8 cellular contexts compared by ENCODE assay signal in the genomic region with DNA sequence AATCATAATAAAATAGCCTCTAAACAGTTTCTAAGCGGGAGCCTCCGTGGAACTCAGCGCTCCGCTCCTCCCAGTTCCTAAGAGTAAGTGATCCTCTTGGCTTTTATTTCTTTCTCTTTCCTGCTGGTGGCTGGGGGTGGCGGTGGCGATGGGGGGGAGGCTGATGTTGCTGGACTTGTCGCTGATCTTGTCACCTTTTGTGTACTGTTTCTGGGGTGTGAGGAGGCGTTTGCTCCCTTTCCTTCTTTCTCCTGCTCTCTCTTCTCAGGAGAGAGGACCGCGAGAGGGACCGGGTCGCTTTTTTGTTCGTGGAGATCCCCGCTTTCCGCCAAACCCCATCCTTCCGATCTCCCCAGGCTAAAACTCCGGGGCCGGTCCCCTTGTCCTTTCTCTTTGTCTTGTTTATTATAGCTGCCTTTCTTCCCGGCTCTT. TPM values are rescaled to one million over a fixed set of nuclear protein-coding genes. Genes with fewer than 3 reads are reported as not detected.
DNase-seq lines count a peak whose midpoint lies in the region; ATAC-seq, FAIRE-seq and TF ChIP-seq lines count a peak whose summit lies in the region.

No MANE protein-coding gene starts in this region.

- intact Hi-C loops in activated T-helper 1 cell treated with anti-CD3 and anti-CD28 coated beads, Interleukin-12 subunit alpha, Interleukin-12 subunit beta, Interleukin-2, Interleukin-4 antibody, amounts not matched to agents 30 ng/mL and 10 ng/mL and 1 ng/mL, durations not matched to agents 14 hours and 24 hours and 36 hours (cut with micrococcal nuclease): loop anchor here (2.0 kb wide), 1 partner anchor 340 kb away; no protein-coding TSS in a partner anchor

- no peak overlapping the region for H3K27ac Mint-ChIP-seq in GM23338
- peak overlapping the region; percentile 45 for H3K27ac Mint-ChIP-seq in activated T-helper 1 cell treated with anti-CD3 and anti-CD28 coated beads, Interleukin-12 subunit alpha, Interleukin-12 subunit beta, Interleukin-2, Interleukin-4 antibody, amounts not matched to agents 30 ng/mL and 10 ng/mL and 1 ng/mL, durations not matched to agents 14 hours and 24 hours and 36 hours

- no peaks in the 10 kb centered on the region for H3K36me3 Mint-ChIP-seq in GM23338 (ENCODE audit: low read depth)
- peaks cover 3% of the 10 kb centered on the region for H3K36me3 Mint-ChIP-seq in activated T-helper 1 cell treated with anti-CD3 and anti-CD28 coated beads, Interleukin-12 subunit alpha, Interleukin-12 subunit beta, Interleukin-2, Interleukin-4 antibody, amounts not matched to agents 30 ng/mL and 10 ng/mL and 1 ng/mL, durations not matched to agents 14 hours and 24 hours and 36 hours (ENCODE audit: low read depth)

- H3K9me3 ChIP-seq in A549: no peaks in the 10 kb centered on the region; the same call in 2 of the 3 replicates
- no peaks in the 10 kb centered on the region for H3K9me3 ChIP-seq in right atrium auricular region
- no peaks in the 10 kb centered on the region for H3K9me3 ChIP-seq in skeletal muscle satellite cell (replicated peaks; ENCODE audit: low read length)

- POLR2A ChIA-PET in A549 (lab: Yijun Ruan, JAX): no interaction called here

- FAIRE-seq in A549 (lab: Jason Lieb, UNC): no peak
- no peak for FAIRE-seq in RCC 7860 (lab: Jason Lieb, UNC)

- H3K4me1 ChIP-seq in A549: 0 out of 3 replicates have a peak, but pooled peaks cover 3% of the 10 kb centered on the region
- peaks cover 45% of the 10 kb centered on the region for H3K4me1 ChIP-seq in GM23338 (ENCODE audit: insufficient read depth)
- H3K4me1 ChIP-seq in right atrium auricular region: peaks cover 0 to 37% of the 10 kb centered on the region in 2 donors
- H3K4me1 ChIP-seq in skeletal muscle satellite cell (ENCODE audit: control insufficient read depth, insufficient read depth, low read length): peaks cover 11% of the 10 kb centered on the region

- no peak for DNase-seq in A549 (ENCODE audit: low read depth in 1 of 2, low spot score in 1 of 2)
- DNase-seq in GM23338 (ENCODE audit: low spot score): peak; percentile 36
- no peak for DNase-seq in activated T-helper 1 cell treated with anti-CD3 and anti-CD28 coated beads, Interleukin-12 subunit alpha, Interleukin-12 subunit beta, Interleukin-2, Interleukin-4 antibody, amounts not matched to agents 30 ng/mL and 10 ng/mL and 1 ng/mL, durations not matched to agents 14 hours and 24 hours and 36 hours (ENCODE audit: low spot score)
- DNase-seq in right atrium auricular region (ENCODE audit: low spot score): no peak
- no peak for DNase-seq in RCC 7860 (ENCODE audit: low spot score)

- peak overlapping the region; percentile 77 for H3K4me3 ChIP-seq in A549
- peak overlapping the region; percentile 80 for H3K4me3 ChIP-seq in GM23338
- peak overlapping the region; percentile 65 for H3K4me3 ChIP-seq in right atrium auricular region
- peak overlapping the region; percentile 80 for H3K4me3 ChIP-seq in skeletal muscle satellite cell (ENCODE audit: low read length)

- TF ChIP-seq RAD21 in A549 (conservative IDR thresholded peaks at IDR 0.05 in 1 of 2, IDR thresholded peaks at IDR 0.05 in 1 of 2): no peak

- H3K36me3 ChIP-seq in GM23338 (ENCODE audit: insufficient read depth) (no peaks in the 10 kb centered on the region), right atrium auricular region (no peaks in the 10 kb centered on the region), skeletal muscle satellite cell (ENCODE audit: insufficient read depth, low read length) (no peaks in the 10 kb centered on the region)

- no peak for TF ChIP-seq POLR2A in A549 (IDR thresholded peaks at IDR 0.05; ENCODE audit: low read length)

- H3K27me3 ChIP-seq in GM23338 (ENCODE audit: insufficient read depth): peaks cover 86% of the 10 kb centered on the region
- no peaks in the 10 kb centered on the region for H3K27me3 ChIP-seq in right atrium auricular region
- peaks cover 45% of the 10 kb centered on the region for H3K27me3 ChIP-seq in skeletal muscle satellite cell (ENCODE audit: control insufficient read depth, insufficient read depth, low read length)

- 5% methylated on average over 19 of the region's 19 CpGs for WGBS in A549 (ENCODE audit: missing lambda C conversion rate)

- peak; percentile 10 to 34; a peak in 4 of 6 replicates for ATAC-seq in A549
- no peak; the same call in 2 of the 3 replicates for ATAC-seq in GM23338
- no peak for ATAC-seq in GM21526 (IDR thresholded peaks at IDR 0.05; ENCODE audit: low FRiP score, unreplicated experiment)
- no peak for ATAC-seq in GM18502 (IDR thresholded peaks at IDR 0.05; ENCODE audit: poor library complexity, unreplicated experiment)

- no peak for TF ChIP-seq EP300 in A549 (IDR thresholded peaks at IDR 0.05)

- H3K9me3 Mint-ChIP-seq in GM23338: no peaks in the 10 kb centered on the region
- H3K9me3 Mint-ChIP-seq in activated T-helper 1 cell treated with anti-CD3 and anti-CD28 coated beads, Interleukin-12 subunit alpha, Interleukin-12 subunit beta, Interleukin-2, Interleukin-4 antibody, amounts not matched to agents 30 ng/mL and 10 ng/mL and 1 ng/mL, durations not matched to agents 14 hours and 24 hours and 36 hours: peaks cover 2% of the 10 kb centered on the region

- 0 out of 2 replicates have a peak, but pooled peaks cover 9% of the 10 kb centered on the region for H4K20me1 ChIP-seq in GM23338 (replicated peaks; ENCODE audit: insufficient read depth)

- H2AFZ ChIP-seq in GM23338: peak overlapping the region; percentile 88

- TF ChIP-seq CTCF in A549 (IDR thresholded peaks at IDR 0.05) (no peak), GM23338 (conservative IDR thresholded peaks at IDR 0.05; ENCODE audit: low read depth in 2 of 2) (no peak), right atrium auricular region (IDR thresholded peaks at IDR 0.05) (no peak)

- peak overlapping the region; percentile 69 for H3K9ac ChIP-seq in skeletal muscle satellite cell (ENCODE audit: low read depth, low read length)

- peak overlapping the region; percentile 86 for H3K4me3 Mint-ChIP-seq in GM23338
- peak overlapping the region; percentile 86 for H3K4me3 Mint-ChIP-seq in activated T-helper 1 cell treated with anti-CD3 and anti-CD28 coated beads, Interleukin-12 subunit alpha, Interleukin-12 subunit beta, Interleukin-2, Interleukin-4 antibody, amounts not matched to agents 30 ng/mL and 10 ng/mL and 1 ng/mL, durations not matched to agents 14 hours and 24 hours and 36 hours

- H3K4me2 ChIP-seq in A549 (peak overlapping the region; percentile 98), GM23338 (peak overlapping the region; percentile 90), skeletal muscle satellite cell (ENCODE audit: low read length) (peak overlapping the region; percentile 94)

- H3K9me2 ChIP-seq in GM23338 (ENCODE audit: insufficient read depth): no peaks in the 10 kb centered on the region

- peaks cover 29% of the 10 kb centered on the region for H3F3A ChIP-seq in GM23338 (replicated peaks; ENCODE audit: low read depth)

- H3K27me3 Mint-ChIP-seq in GM23338 (ENCODE audit: insufficient read depth, low read depth, poor library complexity): peaks cover 80% of the 10 kb centered on the region
- H3K27me3 Mint-ChIP-seq in activated T-helper 1 cell treated with anti-CD3 and anti-CD28 coated beads, Interleukin-12 subunit alpha, Interleukin-12 subunit beta, Interleukin-2, Interleukin-4 antibody, amounts not matched to agents 30 ng/mL and 10 ng/mL and 1 ng/mL, durations not matched to agents 14 hours and 24 hours and 36 hours (ENCODE audit: insufficient read depth): peaks cover 79% of the 10 kb centered on the region

- H3K27ac ChIP-seq in A549 (no peak overlapping the region), GM23338 (ENCODE audit: low read depth) (no peak overlapping the region), right atrium auricular region (peak overlapping the region; percentile 89 to 90)

- H3K4me1 Mint-ChIP-seq in GM23338: peaks cover 48% of the 10 kb centered on the region
- peaks cover 32% of the 10 kb centered on the region for H3K4me1 Mint-ChIP-seq in activated T-helper 1 cell treated with anti-CD3 and anti-CD28 coated beads, Interleukin-12 subunit alpha, Interleukin-12 subunit beta, Interleukin-2, Interleukin-4 antibody, amounts not matched to agents 30 ng/mL and 10 ng/mL and 1 ng/mL, durations not matched to agents 14 hours and 24 hours and 36 hours (ENCODE audit: low read depth)

- no peaks in the 10 kb centered on the region for H3K79me2 ChIP-seq in GM23338 (replicated peaks; ENCODE audit: insufficient read depth)

- CTCF ChIA-PET in A549 (lab: Yijun Ruan, JAX): no interaction called here

TF ChIP-seq in A549, 52 proteins besides CTCF, POLR2A, EP300 and RAD21:
- TF ChIP-seq NR3C1 (IDR thresholded peaks at IDR 0.05) (no peak), RNF2 (IDR thresholded peaks at IDR 0.05; ENCODE audit: borderline replicate concordance, low read depth) (0 out of 2 replicates have a peak, but pooled peaks have one; percentile 21)

TF ChIP-seq in GM23338, 12 proteins besides CTCF, POLR2A, EP300 and RAD21 (continues in another document):
- TF ChIP-seq CREB1 (CRISPR knock-in tag; IDR thresholded peaks at IDR 0.05; ENCODE audit: low read depth): no peak
- TF ChIP-seq POLR2AphosphoS5 (IDR thresholded peaks at IDR 0.05; ENCODE audit: low read depth): no peak
- no peak for TF ChIP-seq EZH2 (IDR thresholded peaks at IDR 0.05; ENCODE audit: low read depth, unreplicated experiment)
- no peak for TF ChIP-seq ETS1 (IDR thresholded peaks at IDR 0.05)
- no peak for TF ChIP-seq NANOG (IDR thresholded peaks at IDR 0.05; ENCODE audit: borderline replicate concordance)

RNA-seq across cellular contexts. Expression of gene PROX1, which starts 0.9 kb away (rescaled TPM):
- polyA plus RNA-seq in A549 (2011; rRNA removed): 0.01 and 0.06 TPM in 2 replicates
- polyA plus RNA-seq in A549 (2012; cell fraction: cytosol; rRNA removed): 0.01 TPM in 2 replicates
- polyA plus RNA-seq in A549 (2012; cell fraction: nucleus; rRNA removed): 0.02 and 0.04 TPM in 2 replicates
- polyA plus RNA-seq in A549 (2017; fragmentation: RNase III; extraction: RNeasy Plus Mini Kit Qiagen cat#74134 plus additional on column Dnase treatment): 0.01 to 0.03 TPM in 2 of 3 replicates, not detected in the other
- 0.12 and 1.0 TPM in 2 replicates for polyA minus RNA-seq in A549 (2011; rRNA and poly(A)+ RNA removed)
- total RNA-seq in GM23338 (2014; rRNA removed; shearing (Covaris generic)): 0.39 and 0.49 TPM in 2 replicates
- 0.66 and 0.92 TPM in 2 replicates for polyA plus RNA-seq in GM23338 (2016; fragmentation: Nextera tagmentation; extraction: Ambion mirVana)
- total RNA-seq in activated T-helper 1 cell treated with anti-CD3 and anti-CD28 coated beads, Interleukin-12 subunit alpha, Interleukin-12 subunit beta, Interleukin-2, Interleukin-4 antibody, amounts not matched to agents 30 ng/mL and 10 ng/mL and 1 ng/mL, durations not matched to agents 14 hours and 24 hours and 36 hours: not detected in 2 replicates
- total RNA-seq in right atrium auricular region: 10 to 100 TPM; 39.7 to 46.5 TPM
- total RNA-seq in skeletal muscle satellite cell (2012; rRNA removed): 0.22 and 0.25 TPM in 2 replicates

Comparison
In these comparisons a context has a peak if more than half of its experiments do, and no peak if none do; other contexts are left out.
1. ATAC-seq: peak in A549 (2 of 2); none in GM23338 (single experiment), GM21526 (single experiment) and GM18502 (single experiment).
2. H3K27ac ChIP-seq: peak in right atrium auricular region (2 of 2); none in A549 (0 of 2) and GM23338 (single experiment).
3. RNA of gene PROX1, which starts 0.9 kb away (total RNA-seq): 39.7 to 46.5 TPM in right atrium auricular region; 0.39 to 0.49 TPM in GM23338 and not detected in activated T-helper 1 cell treated with anti-CD3 and anti-CD28 coated beads, Interleukin-12 subunit alpha, Interleukin-12 subunit beta, Interleukin-2, Interleukin-4 antibody, amounts not matched to agents 30 ng/mL and 10 ng/mL and 1 ng/mL, durations not matched to agents 14 hours and 24 hours and 36 hours; every median in the first group is over 10 times any median in the second.
4. Peak in every context shown above with its lines, with median percentiles within 50 percentile points of each other: H3K4me2 ChIP-seq and H3K4me3 ChIP-seq.